30 cellular contexts compared by ENCODE assay signal in genomic region chr20:14783766-14784165, GRCh38.
"Had no signal": no experiment of that assay in that cellular context is flagged by ENCODE, and none has a peak within 500 bp of the region (broad histone marks: within the 10 kb centered on the region; RNA-seq: fewer than 3 reads in every experiment).

No MANE protein-coding gene starts in this region.

- H3K36me3 ChIP-seq: adrenal gland, ascending aorta, breast epithelium, cardiac muscle cell, colonic mucosa, esophagus squamous epithelium, gastroesophageal sphincter had no signal

- H3K4me1 ChIP-seq: adrenal gland, ascending aorta, breast epithelium, colonic mucosa, esophagus squamous epithelium, gastroesophageal sphincter had no signal

- H3K27me3 ChIP-seq: adrenal gland, ascending aorta, breast epithelium, cardiac muscle cell, colonic mucosa, esophagus squamous epithelium, gastroesophageal sphincter had no signal

- H3K9me3 ChIP-seq: adrenal gland, ascending aorta, breast epithelium, colonic mucosa, esophagus squamous epithelium, gastroesophageal sphincter had no signal

- H3K27ac ChIP-seq: adrenal gland, ascending aorta, breast epithelium, cardiac muscle cell, colonic mucosa, epithelial cell of prostate, esophagus squamous epithelium, gastroesophageal sphincter had no signal

- ATAC-seq: activated CD4-positive, alpha-beta T cell treated with anti-CD3 and anti-CD28 coated beads for 36 hours; activated CD8-positive, alpha-beta memory T cell treated with anti-CD3 and anti-CD28 coated beads, Interleukin-2, amount 10 ng/mL, durations not matched to agents 7 days and 5 days; activated CD8-positive, alpha-beta T cell treated with anti-CD3 and anti-CD28 coated beads, Interleukin-2, amount 10 ng/mL, durations not matched to agents 7 days and 5 days; activated naive CD8-positive, alpha-beta T cell treated with anti-CD3 and anti-CD28 coated beads, Interleukin-2, amount 50 U/mL, for 24 hours; gastroesophageal sphincter; T-helper 17 cell had no signal

- H3K4me3 ChIP-seq: adrenal gland, ascending aorta, breast epithelium, cardiac muscle cell, colonic mucosa, esophagus squamous epithelium, gastroesophageal sphincter had no signal

- DNase-seq: activated CD4-positive, alpha-beta memory T cell treated with anti-CD3 and anti-CD28 coated beads for 36 hours; activated CD4-positive, alpha-beta T cell treated with anti-CD3 and anti-CD28 coated beads for 36 hours; activated CD4-positive, alpha-beta T cell treated with anti-CD3 and anti-CD28 coated beads, Interleukin-2, amount 10 ng/mL, durations not matched to agents 24 days and 14 days; activated CD4-positive, CD25-positive, alpha-beta regulatory T cell; activated CD4-positive, CD25-positive, alpha-beta regulatory T cell treated with anti-CD3 and anti-CD28 coated beads, Interleukin-2, amount 50 U/mL, for 72 hours; activated CD8-positive, alpha-beta memory T cell treated with anti-CD3 and anti-CD28 coated beads, Interleukin-2, amount 10 ng/mL, durations not matched to agents 7 days and 5 days; activated CD8-positive, alpha-beta memory T cell treated with anti-CD3 and anti-CD28 coated beads, Interleukin-2, amount 50 U/mL, for 4 hours; activated CD8-positive, alpha-beta T cell treated with anti-CD3 and anti-CD28 coated beads, Interleukin-2, amount 10 ng/mL, durations not matched to agents 7 days and 5 days; activated effector memory CD4-positive, alpha-beta T cell treated with anti-CD3 and anti-CD28 coated beads, Interleukin-2, amount 50 U/mL, for 16 hours; activated naive CD4-positive, alpha-beta T cell treated with anti-CD3 and anti-CD28 coated beads for 36 hours; activated naive CD8-positive, alpha-beta T cell treated with anti-CD3 and anti-CD28 coated beads for 36 hours; activated naive CD8-positive, alpha-beta T cell treated with anti-CD3 and anti-CD28 coated beads, Interleukin-2, amount 50 U/mL, for 24 hours; activated T-cell treated with anti-CD3 and anti-CD28 coated beads, Interleukin-2, amount 50 U/mL, for 1 hour; activated T-cell treated with anti-CD3 and anti-CD28 coated beads, Interleukin-2, amount 50 U/mL, for 48 hours; adrenal gland; central memory CD4-positive, alpha-beta T cell; cerebellar nuclear complex; colonic mucosa; effector CD8-positive, alpha-beta T cell; esophagus squamous epithelium; foreskin melanocyte; T-helper 1 cell; T-helper 17 cell; T1000 had no signal

- FAIRE-seq: endometrium had no signal
